ENCODE assay signal across 21 cellular contexts in the genomic region with DNA sequence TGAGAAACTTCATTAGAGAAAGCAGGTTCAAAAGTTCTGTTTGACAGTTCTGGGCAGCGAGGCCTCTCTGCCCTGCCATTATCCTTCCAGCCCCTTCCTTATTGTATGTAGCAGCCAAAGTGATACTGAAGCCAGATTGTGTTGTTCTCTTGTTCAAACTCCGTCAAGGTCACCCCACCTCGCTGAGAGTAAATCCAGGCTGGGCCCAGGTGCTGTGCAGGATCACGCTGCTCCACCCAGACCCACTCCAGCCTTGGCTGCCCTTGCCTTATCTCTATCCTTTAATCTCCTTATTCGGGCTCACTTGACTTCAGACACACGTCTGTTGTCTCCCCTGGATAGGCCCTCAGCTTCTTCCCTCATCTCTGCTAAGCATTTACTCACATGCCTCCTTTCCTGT.
DNase-seq lines count a peak whose midpoint lies in the region; ATAC-seq, FAIRE-seq and TF ChIP-seq lines count a peak whose summit lies in the region.
"Had no signal": no experiment of that assay in that cellular context is flagged by ENCODE, and none has a peak within 500 bp of the region (broad histone marks: within the 10 kb centered on the region; RNA-seq: fewer than 3 reads in every experiment).

No MANE protein-coding gene starts in this region.

- TF ChIP-seq POLR2A in HepG2 (IDR thresholded peaks at IDR 0.05; ENCODE audit: insufficient read depth in 1 of 2, low read depth in 2 of 2, low read length in 2 of 2) (no peak), right lobe of liver (IDR thresholded peaks at IDR 0.05) (no peak), stomach (IDR thresholded peaks at IDR 0.05) (no peak)

- H3K18ac ChIP-seq in mesendoderm (ENCODE audit: low read length) = no peak overlapping the region

- H4K8ac ChIP-seq in mesendoderm (ENCODE audit: low read depth, low read length) = no peak overlapping the region

- H2BK120ac ChIP-seq in mesendoderm (ENCODE audit: low read depth, low read length) = no peak overlapping the region

- H3K9ac ChIP-seq in HepG2 (ENCODE audit: insufficient read depth, low read depth, low read length) = no peak overlapping the region
- H3K9ac ChIP-seq in mesendoderm (ENCODE audit: low read length) = no peak overlapping the region
- H3K9ac ChIP-seq: GM23248 had no signal

- no peak overlapping the region for H3K4ac ChIP-seq in mesendoderm (ENCODE audit: low read depth, low read length)

- intact Hi-C loops in HepG2 (cut with micrococcal nuclease; ENCODE audit: unreplicated experiment) = no loop called here
- intact Hi-C loops in right lobe of liver (cut with DNase I) = no loop called here
- intact Hi-C loops in stomach (cut with DNase I; ENCODE audit: low total_unique reads) = no loop called here

- no peak overlapping the region for H2BK15ac ChIP-seq in mesendoderm (replicated peaks; ENCODE audit: low read depth)

- TF ChIP-seq CTCF in HepG2 (CRISPR knock-in tag; IDR thresholded peaks at IDR 0.05) = no peak
- no peak for TF ChIP-seq CTCF in right lobe of liver (IDR thresholded peaks at IDR 0.05)
- TF ChIP-seq CTCF in WTC11 (IDR thresholded peaks at IDR 0.05) = no peak
- TF ChIP-seq CTCF in stomach (IDR thresholded peaks at IDR 0.05) = no peak

- peaks cover 13% of the 10 kb centered on the region for H3K4me1 Mint-ChIP-seq in WTC11

- no peak overlapping the region for H3K23ac ChIP-seq in mesendoderm (ENCODE audit: low read length)

- H3K4me2 ChIP-seq in HepG2 (ENCODE audit: low read depth, low read length) (no peak overlapping the region), mesendoderm (ENCODE audit: low read length) (no peak overlapping the region)

- H3K27me3 ChIP-seq in HepG2 (ENCODE audit: control insufficient read depth in 1 of 2, insufficient read depth in 2 of 2, low read length in 2 of 2) (no peaks in the 10 kb centered on the region), right lobe of liver (no peaks in the 10 kb centered on the region), mesendoderm (ENCODE audit: insufficient read depth, low read length, poor library complexity) (no peaks in the 10 kb centered on the region), stomach (no peaks in the 10 kb centered on the region)
- H3K27me3 ChIP-seq: Peyer's patch, SJCRH30 had no signal

- CTCF ChIA-PET in HepG2 (lab: Yijun Ruan, JAX; ENCODE audit: low intra/inter-chr PET ratio, low total read pairs) (no interaction called here), WTC11 (lab: Charles Lee) (interaction anchor here (2.1 kb wide), 1 partner anchor 11 kb away, joined by 5 read pairs; no protein-coding TSS in a partner anchor)

- 4% methylated on average over 6 of the region's 6 CpGs for WGBS in HepG2 (ENCODE audit: low lambda C conversion rate)
- WGBS in right lobe of liver (ENCODE audit: insufficient coverage, low coverage, low lambda C conversion rate, missing lambda C conversion rate) = 55% methylated on average over 3 of the region's 6 CpGs
- WGBS in mesendoderm (ENCODE audit: extremely low coverage, insufficient coverage, low lambda C conversion rate) = no CpG with 5 or more reads among the region's 6 CpGs
- 21 to 48% (median 24%) methylated on average over 6 of the region's 6 CpGs for WGBS in stomach, 5 donors

- H3K79me2 ChIP-seq in HepG2 (ENCODE audit: insufficient read depth, low read length) = no peaks in the 10 kb centered on the region
- no peaks in the 10 kb centered on the region for H3K79me2 ChIP-seq in mesendoderm (ENCODE audit: control insufficient read depth, insufficient read depth, low read length)

- H3K4me1 ChIP-seq in HepG2 (ENCODE audit: insufficient read depth, low read length) = no peaks in the 10 kb centered on the region
- no peaks in the 10 kb centered on the region for H3K4me1 ChIP-seq in right lobe of liver
- H3K4me1 ChIP-seq in mesendoderm (ENCODE audit: control insufficient read depth, low read depth, low read length) = no peaks in the 10 kb centered on the region
- peaks cover 0 to 4% (median 0%) of the 10 kb centered on the region in 4 donors for H3K4me1 ChIP-seq in stomach
- H3K4me1 ChIP-seq: Peyer's patch, SJCRH30 had no signal

- POLR2A ChIA-PET in HepG2 (lab: Yijun Ruan, JAX) (no interaction called here), WTC11 (lab: Charles Lee) (no interaction called here)

- H3K56ac ChIP-seq in mesendoderm (ENCODE audit: low read length) = no peak overlapping the region

- in situ Hi-C loops in HepG2 (cut with HindIII; ENCODE audit: extremely low pct_ligation_motif_present, low pct_unique_long_range_greater_than_20kb) = no loop called here

- H3K36me3 ChIP-seq in HepG2 (replicated peaks in 1 of 2; ENCODE audit: control insufficient read depth in 1 of 2, insufficient read depth in 2 of 2, low read length in 2 of 2) = no peaks in the 10 kb centered on the region
- H3K36me3 ChIP-seq in right lobe of liver = no peaks in the 10 kb centered on the region
- no peaks in the 10 kb centered on the region for H3K36me3 ChIP-seq in mesendoderm (ENCODE audit: control insufficient read depth, insufficient read depth, low read length)
- no peaks in the 10 kb centered on the region for H3K36me3 ChIP-seq in stomach
- H3K36me3 ChIP-seq: Peyer's patch, SJCRH30 had no signal

- no peaks in the 10 kb centered on the region for H3K36me3 Mint-ChIP-seq in WTC11
- H3K36me3 Mint-ChIP-seq: CD8-positive, alpha-beta T cell had no signal

- ATAC-seq in HepG2 (peak; percentile 24; the same call in 1 of the 3 replicates), right lobe of liver (no peak), WTC11 (peak; percentile 60)
- ATAC-seq: CD8-positive, alpha-beta T cell; HCT116 had no signal

- no peaks in the 10 kb centered on the region for H3K79me1 ChIP-seq in mesendoderm (ENCODE audit: low read length)

- H4K5ac ChIP-seq in mesendoderm (ENCODE audit: low read length) = no peak overlapping the region

- no peak for TF ChIP-seq RAD21 in HepG2 (CRISPR knock-in tag; IDR thresholded peaks at IDR 0.05)

- H3K9me3 ChIP-seq in HepG2 (ENCODE audit: low read length) = no peaks in the 10 kb centered on the region
- H3K9me3 ChIP-seq in right lobe of liver = no peaks in the 10 kb centered on the region
- H3K9me3 ChIP-seq in stomach = no peaks in the 10 kb centered on the region
- H3K9me3 ChIP-seq: Peyer's patch, SJCRH30 had no signal

- H3K27ac ChIP-seq in HepG2 (ENCODE audit: extremely low read length, insufficient read depth, low read length) = no peak overlapping the region
- no peak overlapping the region for H3K27ac ChIP-seq in right lobe of liver
- H3K27ac ChIP-seq in mesendoderm (ENCODE audit: low read depth, low read length) = no peak overlapping the region
- no peak overlapping the region for H3K27ac ChIP-seq in stomach
- H3K27ac ChIP-seq: GM23248, Peyer's patch, SJCRH30 had no signal

- no peak overlapping the region for H2BK5ac ChIP-seq in mesendoderm (ENCODE audit: low read length)

- H3K27ac Mint-ChIP-seq in WTC11 = peak overlapping the region; percentile 67; the same call in 1 of the 2 replicates
- H3K27ac Mint-ChIP-seq: CD8-positive, alpha-beta T cell had no signal

- BruUV-seq in HepG2 (replicated peaks; lab: Mats Ljungman, UMichigan) = no TSS peak

- H3K4me3 ChIP-seq in HepG2 (replicated peaks in 1 of 3; ENCODE audit: insufficient read depth in 1 of 3, low read depth in 2 of 3, low read length in 3 of 3) = no peak overlapping the region
- H3K4me3 ChIP-seq in right lobe of liver = no peak overlapping the region
- no peak overlapping the region for H3K4me3 ChIP-seq in mesendoderm (ENCODE audit: low read length)
- H3K4me3 ChIP-seq in stomach = no peak overlapping the region
- H3K4me3 ChIP-seq: GM23248, Peyer's patch, SJCRH30 had no signal

- no peaks in the 10 kb centered on the region for H3K9me3 Mint-ChIP-seq in WTC11
- H3K9me3 Mint-ChIP-seq: CD8-positive, alpha-beta T cell had no signal

- no peak overlapping the region for H2AK5ac ChIP-seq in mesendoderm (ENCODE audit: low read length)

- no peak overlapping the region for H2AFZ ChIP-seq in HepG2 (ENCODE audit: low read length)
- H2AFZ ChIP-seq: GM23248 had no signal

- no peak for FAIRE-seq in HepG2 (lab: Jason Lieb, UNC)

- H3K27me3 Mint-ChIP-seq in WTC11 (ENCODE audit: low read depth) = no peaks in the 10 kb centered on the region

- no peak overlapping the region for H3K4me3 Mint-ChIP-seq in WTC11
- H3K4me3 Mint-ChIP-seq: CD8-positive, alpha-beta T cell had no signal

- DNase-seq in HepG2 (ENCODE audit: low spot score) (no peak), right lobe of liver (no peak), WTC11 (ENCODE audit: low spot score) (no peak), mesendoderm (peak; percentile 43), stomach (peak; percentile 51), COLO829 (ENCODE audit: low spot score) (no peak), DMS79 (lab: John Stamatoyannopoulos, UW) (no peak)
- no peak for DNase-seq in stimulated activated CD4-positive, alpha-beta T cell treated with anti-CD3 and anti-CD28 coated beads, Interleukin-2, amount 100 ng/mL, for 24 hours
- DNase-seq: AML-193; C1 segment of cervical spinal cord; CD8-positive, alpha-beta T cell; GM23248; KG1; NCI-H1092 treated with DMSO at 0.1 percent for 48 hours; NCI-H146; NCI-H2029 treated with DMSO at 0.1 percent for 48 hours; NCI-H446; NK-92 treated with Interleukin-12 subunit alpha and Interleukin-12 subunit beta, amount 100 ng/mL, for 24 hours; Peyer's patch; SJCRH30 had no signal

- H4K20me1 ChIP-seq in HepG2 (ENCODE audit: insufficient read depth, low read length) = no peaks in the 10 kb centered on the region

- TF ChIP-seq EP300 in HepG2 (IDR thresholded peaks at IDR 0.05; ENCODE audit: low read depth in 2 of 2, low read length in 2 of 2) = no peak
- TF ChIP-seq EP300 in HepG2 (CRISPR knock-in tag; IDR thresholded peaks at IDR 0.05; ENCODE audit: borderline replicate concordance) = no peak
- no peak for TF ChIP-seq EP300 in stomach (IDR thresholded peaks at IDR 0.05)

TF ChIP-seq in HepG2, 621 proteins besides CTCF, POLR2A, EP300 and RAD21:
- no peak for TF ChIP-seq JDP2 (CRISPR knock-in tag; IDR thresholded peaks at IDR 0.05; ENCODE audit: borderline replicate concordance)

TF ChIP-seq in WTC11, 78 proteins besides CTCF, POLR2A, EP300 and RAD21 (continues in another document):
- TF ChIP-seq GTF2I (CRISPR knock-in tag; conservative IDR thresholded peaks at IDR 0.05) (no peak), ETV6 (CRISPR knock-in tag; IDR thresholded peaks at IDR 0.05) (no peak), NFATC4 (CRISPR knock-in tag; IDR thresholded peaks at IDR 0.05) (no peak), ZNF416 (CRISPR knock-in tag; IDR thresholded peaks at IDR 0.05) (no peak)
- TF ChIP-seq, protein P1, sequence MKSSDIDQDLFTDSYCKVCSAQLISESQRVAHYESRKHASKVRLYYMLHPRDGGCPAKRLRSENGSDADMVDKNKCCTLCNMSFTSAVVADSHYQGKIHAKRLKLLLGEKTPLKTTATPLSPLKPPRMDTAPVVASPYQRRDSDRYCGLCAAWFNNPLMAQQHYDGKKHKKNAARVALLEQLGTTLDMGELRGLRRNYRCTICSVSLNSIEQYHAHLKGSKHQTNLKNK (CRISPR knock-in tag; IDR thresholded peaks at IDR 0.05) = no peak

Comparison
In these comparisons a context has a peak if more than half of its experiments do, and no peak if none do; other contexts are left out.
1. ATAC-seq: peak in HepG2 (single experiment) and WTC11 (single experiment); none in right lobe of liver (0 of 4).
2. DNase-seq: peak in mesendoderm (single experiment) and stomach (single experiment); none in HepG2 (single experiment), right lobe of liver (0 of 3), WTC11 (single experiment), stimulated activated CD4-positive, alpha-beta T cell treated with anti-CD3 and anti-CD28 coated beads, Interleukin-2, amount 100 ng/mL, for 24 hours (0 of 2), COLO829 (single experiment) and DMS79 (single experiment).